ENCODE assay signal across 17 cellular contexts in the genomic region with DNA sequence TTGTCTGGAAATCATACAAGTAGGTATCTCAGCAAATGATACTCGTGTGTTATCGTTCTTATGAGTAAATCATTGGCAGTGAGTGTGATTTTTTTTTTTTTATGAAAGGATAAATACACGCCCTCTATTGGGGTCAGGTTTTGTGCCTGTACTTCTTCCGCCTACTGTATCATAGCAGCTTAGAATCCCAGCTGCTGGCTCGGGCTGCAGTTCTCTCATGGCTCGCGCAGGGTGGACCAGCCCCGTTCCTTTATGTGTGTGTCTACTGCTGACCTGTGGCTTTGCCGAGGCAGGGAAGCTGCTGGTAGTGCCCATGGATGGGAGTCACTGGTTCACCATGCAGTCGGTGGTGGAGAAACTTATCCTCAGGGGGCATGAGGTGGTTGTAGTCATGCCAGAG. TPM values are rescaled to one million over a fixed set of nuclear protein-coding genes. Genes with fewer than 3 reads are reported as not detected.
"Had no signal": no experiment of that assay in that cellular context is flagged by ENCODE, and none has a peak within 500 bp of the region (broad histone marks: within the 10 kb centered on the region; RNA-seq: fewer than 3 reads in every experiment).

A gene (plus strand): TSS at position 143 of the 400 bp plus-strand sequence. CDS start 75 bp downstream, at position 218.

RNA-seq across cellular contexts. Expression of the gene that starts here (rescaled TPM):
- total RNA-seq: heart right ventricle; hepatocyte; kidney epithelial cell; left ventricle myocardium superior; lung microvascular endothelial cell; mesenteric fat pad; naive thymus-derived CD8-positive, alpha-beta T cell; neural crest cell; osteoblast; prostate gland; sigmoid colon; smooth muscle cell; temporal lobe; tibial nerve; upper lobe of left lung; urinary bladder had no signal
- polyA plus RNA-seq: heart right ventricle; hepatocyte; naive thymus-derived CD8-positive, alpha-beta T cell; pancreas; smooth muscle cell; urinary bladder had no signal
